1 cellular context compared by ENCODE assay signal in the genomic region with DNA sequence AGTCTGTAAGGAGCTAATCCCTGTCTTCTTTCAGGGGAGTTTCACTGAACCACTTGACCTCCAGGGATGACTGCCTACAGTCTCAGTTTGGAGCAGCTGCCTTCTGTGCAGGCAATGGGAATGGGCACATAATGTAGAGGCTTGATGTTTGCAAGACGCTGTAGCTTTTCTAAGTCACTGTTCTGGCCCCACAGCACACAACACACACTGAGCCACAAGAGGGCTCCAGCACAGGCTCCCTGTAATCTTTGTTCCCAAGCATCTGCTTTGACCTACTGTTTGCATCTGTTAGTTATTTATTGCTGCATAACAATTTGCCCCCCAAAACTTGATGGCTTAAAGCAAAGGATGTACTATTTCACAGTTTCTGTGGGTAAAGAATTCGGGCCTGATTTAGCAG.
TF ChIP-seq lines count a peak whose summit lies in the region.

No MANE protein-coding gene starts in this region.

TF ChIP-seq in K562, 482 proteins besides CTCF, POLR2A, EP300 and RAD21 (continued from another document):
- TF ChIP-seq, protein P1, sequence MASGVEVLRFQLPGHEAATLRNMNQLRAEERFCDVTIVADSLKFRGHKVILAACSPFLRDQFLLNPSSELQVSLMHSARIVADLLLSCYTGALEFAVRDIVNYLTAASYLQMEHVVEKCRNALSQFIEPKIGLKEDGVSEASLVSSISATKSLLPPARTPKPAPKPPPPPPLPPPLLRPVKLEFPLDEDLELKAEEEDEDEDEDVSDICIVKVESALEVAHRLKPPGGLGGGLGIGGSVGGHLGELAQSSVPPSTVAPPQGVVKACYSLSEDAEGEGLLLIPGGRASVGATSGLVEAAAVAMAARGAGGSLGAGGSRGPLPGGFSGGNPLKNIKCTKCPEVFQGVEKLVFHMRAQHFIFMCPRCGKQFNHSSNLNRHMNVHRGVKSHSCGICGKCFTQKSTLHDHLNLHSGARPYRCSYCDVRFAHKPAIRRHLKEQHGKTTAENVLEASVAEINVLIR (CRISPR knock-in tag; IDR thresholded peaks at IDR 0.05), result no peak
- TF ChIP-seq KLF1 (tag; IDR thresholded peaks at IDR 0.05) (no peak), SNIP1 (IDR thresholded peaks at IDR 0.05; ENCODE audit: low read depth) (no peak), HNRNPH1 (optimal IDR thresholded peaks at IDR 0.05; ENCODE audit: low read depth, low read length) (no peak), LCOR (CRISPR knock-in tag; IDR thresholded peaks at IDR 0.05) (no peak), FOXA1 (IDR thresholded peaks at IDR 0.05; ENCODE audit: borderline replicate concordance) (no peak), POLR3G (IDR thresholded peaks at IDR 0.05; ENCODE audit: extremely low read depth, insufficient read length, insufficient replicate concordance) (no peak), SMC3 (conservative IDR thresholded peaks at IDR 0.05; ENCODE audit: insufficient read depth, low read depth, low read length) (0 out of 2 replicates have a peak, but pooled peaks have one; percentile 13), SMARCC2 (IDR thresholded peaks at IDR 0.05; ENCODE audit: low read depth) (no peak)
- TF ChIP-seq, protein P2, sequence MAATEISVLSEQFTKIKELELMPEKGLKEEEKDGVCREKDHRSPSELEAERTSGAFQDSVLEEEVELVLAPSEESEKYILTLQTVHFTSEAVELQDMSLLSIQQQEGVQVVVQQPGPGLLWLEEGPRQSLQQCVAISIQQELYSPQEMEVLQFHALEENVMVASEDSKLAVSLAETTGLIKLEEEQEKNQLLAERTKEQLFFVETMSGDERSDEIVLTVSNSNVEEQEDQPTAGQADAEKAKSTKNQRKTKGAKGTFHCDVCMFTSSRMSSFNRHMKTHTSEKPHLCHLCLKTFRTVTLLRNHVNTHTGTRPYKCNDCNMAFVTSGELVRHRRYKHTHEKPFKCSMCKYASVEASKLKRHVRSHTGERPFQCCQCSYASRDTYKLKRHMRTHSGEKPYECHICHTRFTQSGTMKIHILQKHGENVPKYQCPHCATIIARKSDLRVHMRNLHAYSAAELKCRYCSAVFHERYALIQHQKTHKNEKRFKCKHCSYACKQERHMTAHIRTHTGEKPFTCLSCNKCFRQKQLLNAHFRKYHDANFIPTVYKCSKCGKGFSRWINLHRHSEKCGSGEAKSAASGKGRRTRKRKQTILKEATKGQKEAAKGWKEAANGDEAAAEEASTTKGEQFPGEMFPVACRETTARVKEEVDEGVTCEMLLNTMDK (IDR thresholded peaks at IDR 0.05; ENCODE audit: borderline replicate concordance, insufficient read depth, low read depth, low read length, poor library complexity, severe bottlenecking), result peak; percentile 77
